ENCODE assay signal across 1 cellular context in genomic region chr1:6450943-6451373, GRCh38.
TF ChIP-seq lines count a peak whose summit lies in the region.

No MANE protein-coding gene starts in this region.

TF ChIP-seq in H1, 55 proteins besides CTCF, POLR2A, EP300 and RAD21:
- TF ChIP-seq ZNF274 (IDR thresholded peaks at IDR 0.05; ENCODE audit: borderline replicate concordance, extremely low read depth, low read length) (no peak), TBP (IDR thresholded peaks at IDR 0.05; ENCODE audit: low read depth, low read length) (no peak), RXRA (IDR thresholded peaks at IDR 0.05; ENCODE audit: insufficient read depth, low read depth, low read length) (no peak), TAF1 (IDR thresholded peaks at IDR 0.05; ENCODE audit: low read depth, low read length) (no peak), RNF2 (IDR thresholded peaks at IDR 0.05; ENCODE audit: borderline replicate concordance, low read depth, low read length, missing control alignments, poor library complexity, severe bottlenecking) (no peak)
TF ChIP-seq in H1: peak in this region for 0.
